17 cellular contexts compared by ENCODE assay signal in the genomic region with DNA sequence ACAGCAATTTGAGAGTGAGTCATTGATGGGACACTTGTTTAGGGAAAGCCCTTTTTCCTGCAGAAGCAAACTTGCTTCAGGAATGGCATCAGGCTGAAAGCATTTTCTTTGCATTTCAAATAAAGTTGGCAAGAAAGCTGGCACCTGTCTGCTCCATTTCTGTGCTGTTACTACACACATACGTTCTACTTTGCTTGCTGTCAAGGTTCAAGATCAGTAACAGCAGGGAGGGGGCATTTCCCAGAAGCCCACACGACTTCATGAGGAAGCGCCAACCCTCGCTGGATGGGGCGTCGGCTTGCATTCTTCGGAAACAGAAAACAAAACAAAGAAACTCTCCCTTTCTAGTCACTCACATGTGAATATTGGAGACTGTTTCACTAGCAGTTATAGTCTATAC. TPM values are rescaled to one million over a fixed set of nuclear protein-coding genes. Genes with fewer than 3 reads are reported as not detected.
DNase-seq lines count a peak whose midpoint lies in the region; ATAC-seq, FAIRE-seq and TF ChIP-seq lines count a peak whose summit lies in the region.
"Had no signal": no experiment of that assay in that cellular context is flagged by ENCODE, and none has a peak within 500 bp of the region (broad histone marks: within the 10 kb centered on the region; RNA-seq: fewer than 3 reads in every experiment).

No MANE protein-coding gene starts in this region.

- H3K27me3 Mint-ChIP-seq in activated CD4-positive, alpha-beta T cell treated with anti-CD3 and anti-CD28 coated beads, Interleukin-2, amount 10 ng/mL, durations not matched to agents 24 days and 14 days: peaks cover 34% of the 10 kb centered on the region
- H3K27me3 Mint-ChIP-seq in brain: peaks cover 3% of the 10 kb centered on the region
- peaks cover 0 to 3% of the 10 kb centered on the region in 2 donors for H3K27me3 Mint-ChIP-seq in stimulated activated naive B cell treated with anti-CD40 and anti-IgM and Interleukin-4, amounts not matched to agents 10 μg/mL and 1 μg/mL and 100 μg/mL, for 72 hours

- CTCF ChIA-PET in HepG2 (lab: Yijun Ruan, JAX; ENCODE audit: low intra/inter-chr PET ratio, low total read pairs): no interaction called here

- POLR2A ChIA-PET in HepG2 (lab: Yijun Ruan, JAX): no interaction called here

- TF ChIP-seq CTCF in brain (conservative IDR thresholded peaks at IDR 0.05): no peak
- no peak for TF ChIP-seq CTCF in HepG2 (CRISPR knock-in tag; IDR thresholded peaks at IDR 0.05)

- H3K4me2 ChIP-seq in HepG2 (ENCODE audit: low read depth, low read length): peak overlapping the region; percentile 48

- H3K9me3 ChIP-seq in HepG2 (ENCODE audit: low read length): no peaks in the 10 kb centered on the region
- H3K9me3 ChIP-seq: adrenal gland had no signal

- H3K4me3 Mint-ChIP-seq in activated CD4-positive, alpha-beta T cell treated with anti-CD3 and anti-CD28 coated beads, Interleukin-2, amount 10 ng/mL, durations not matched to agents 24 days and 14 days: no peak overlapping the region
- H3K4me3 Mint-ChIP-seq in brain: no peak overlapping the region
- H3K4me3 Mint-ChIP-seq in stimulated activated naive B cell treated with anti-CD40 and anti-IgM and Interleukin-4, amounts not matched to agents 10 μg/mL and 1 μg/mL and 100 μg/mL, for 72 hours: no peak overlapping the region

- DNase-seq in activated CD4-positive, alpha-beta T cell treated with anti-CD3 and anti-CD28 coated beads, Interleukin-2, amount 10 ng/mL, durations not matched to agents 24 days and 14 days: peak; percentile 60
- DNase-seq in activated CD4-positive, alpha-beta T cell treated with anti-CD3 and anti-CD28 coated beads, Interleukin-2, amount 50 U/mL, for 1 hour: no peak
- DNase-seq in HepG2 (ENCODE audit: low spot score) (no peak), DMS114 treated with DMSO at 0.1 percent for 48 hours (lab: John Stamatoyannopoulos, UW; ENCODE audit: unreplicated experiment) (no peak), D341Med (ENCODE audit: low spot score) (no peak)
- DNase-seq in stimulated activated naive B cell treated with anti-CD40 and anti-IgM and Interleukin-4, amounts not matched to agents 10 μg/mL and 1 μg/mL and 100 μg/mL, for 72 hours: no peak
- DNase-seq: activated CD8-positive, alpha-beta memory T cell treated with anti-CD3 and anti-CD28 coated beads, Interleukin-2, amount 50 U/mL, for 4 hours; CD4-positive, alpha-beta memory T cell; cortex of kidney; EL; NCI-H1694 treated with DMSO at 0.1 percent for 48 hours; NCI-H524 treated with DMSO at 0.1 percent for 48 hours; PC-3 had no signal

- in situ Hi-C loops in HepG2 (cut with HindIII; ENCODE audit: extremely low pct_ligation_motif_present, low pct_unique_long_range_greater_than_20kb): no loop called here

- no peak for TF ChIP-seq RAD21 in HepG2 (CRISPR knock-in tag; IDR thresholded peaks at IDR 0.05)

- no peaks in the 10 kb centered on the region for H3K9me3 Mint-ChIP-seq in activated CD4-positive, alpha-beta T cell treated with anti-CD3 and anti-CD28 coated beads, Interleukin-2, amount 10 ng/mL, durations not matched to agents 24 days and 14 days
- H3K9me3 Mint-ChIP-seq in brain: peaks cover 0 to 3% (median 0%) of the 10 kb centered on the region in 5 experiments
- no peaks in the 10 kb centered on the region for H3K9me3 Mint-ChIP-seq in stimulated activated naive B cell treated with anti-CD40 and anti-IgM and Interleukin-4, amounts not matched to agents 10 μg/mL and 1 μg/mL and 100 μg/mL, for 72 hours
- H3K9me3 Mint-ChIP-seq: CD4-positive, alpha-beta memory T cell had no signal

- no TSS peak for BruUV-seq in HepG2 (replicated peaks; lab: Mats Ljungman, UMichigan)

- no peak for ATAC-seq in HepG2
- ATAC-seq in stimulated activated naive B cell treated with anti-CD40 and anti-IgM and Interleukin-4, amounts not matched to agents 10 μg/mL and 1 μg/mL and 100 μg/mL, for 72 hours (replicated peaks): no peak
- ATAC-seq in GM19463 (IDR thresholded peaks at IDR 0.05; ENCODE audit: unreplicated experiment): no peak
- ATAC-seq: PC-3 had no signal

- no peaks in the 10 kb centered on the region for H3K36me3 Mint-ChIP-seq in activated CD4-positive, alpha-beta T cell treated with anti-CD3 and anti-CD28 coated beads, Interleukin-2, amount 10 ng/mL, durations not matched to agents 24 days and 14 days (ENCODE audit: low read depth)
- peaks cover 17% of the 10 kb centered on the region for H3K36me3 Mint-ChIP-seq in brain
- H3K36me3 Mint-ChIP-seq in stimulated activated naive B cell treated with anti-CD40 and anti-IgM and Interleukin-4, amounts not matched to agents 10 μg/mL and 1 μg/mL and 100 μg/mL, for 72 hours: peaks cover 3 to 8% of the 10 kb centered on the region in 2 donors
- H3K36me3 Mint-ChIP-seq: CD4-positive, alpha-beta memory T cell had no signal

- H3K27ac Mint-ChIP-seq in activated CD4-positive, alpha-beta T cell treated with anti-CD3 and anti-CD28 coated beads, Interleukin-2, amount 10 ng/mL, durations not matched to agents 24 days and 14 days: no peak overlapping the region
- peak overlapping the region in 3 of 5 experiments; percentile 54 to 75 (median 65) for H3K27ac Mint-ChIP-seq in brain
- H3K27ac Mint-ChIP-seq in stimulated activated naive B cell treated with anti-CD40 and anti-IgM and Interleukin-4, amounts not matched to agents 10 μg/mL and 1 μg/mL and 100 μg/mL, for 72 hours: peak overlapping the region; percentile 56
- H3K27ac Mint-ChIP-seq: CD4-positive, alpha-beta memory T cell had no signal

- H4K20me1 ChIP-seq in HepG2 (ENCODE audit: insufficient read depth, low read length): no peaks in the 10 kb centered on the region

- no peak overlapping the region for H3K9ac ChIP-seq in HepG2 (ENCODE audit: insufficient read depth, low read depth, low read length)

- no peak overlapping the region for H3K27ac ChIP-seq in HepG2 (ENCODE audit: extremely low read length, insufficient read depth, low read length)

- no peaks in the 10 kb centered on the region for H3K4me1 ChIP-seq in HepG2 (ENCODE audit: insufficient read depth, low read length)
- H3K4me1 ChIP-seq: adrenal gland had no signal

- no peaks in the 10 kb centered on the region for H3K79me2 ChIP-seq in HepG2 (ENCODE audit: insufficient read depth, low read length)

- TF ChIP-seq EP300 in HepG2 (IDR thresholded peaks at IDR 0.05; ENCODE audit: low read depth in 2 of 2, low read length in 2 of 2) (no peak), HepG2 (CRISPR knock-in tag; IDR thresholded peaks at IDR 0.05; ENCODE audit: borderline replicate concordance) (no peak)

- peak overlapping the region; percentile 8 for H2AFZ ChIP-seq in HepG2 (ENCODE audit: low read length)

- no peak for TF ChIP-seq POLR2A in HepG2 (IDR thresholded peaks at IDR 0.05; ENCODE audit: insufficient read depth in 1 of 2, low read depth in 2 of 2, low read length in 2 of 2)

- 65% methylated on average over 7 of the region's 7 CpGs for WGBS in HepG2 (ENCODE audit: low lambda C conversion rate)

- H3K4me1 Mint-ChIP-seq in activated CD4-positive, alpha-beta T cell treated with anti-CD3 and anti-CD28 coated beads, Interleukin-2, amount 10 ng/mL, durations not matched to agents 24 days and 14 days: peaks cover 30% of the 10 kb centered on the region
- peaks cover 66% of the 10 kb centered on the region for H3K4me1 Mint-ChIP-seq in brain
- H3K4me1 Mint-ChIP-seq in stimulated activated naive B cell treated with anti-CD40 and anti-IgM and Interleukin-4, amounts not matched to agents 10 μg/mL and 1 μg/mL and 100 μg/mL, for 72 hours: peaks cover 34 to 61% of the 10 kb centered on the region in 2 donors

- H3K4me3 ChIP-seq in HepG2 (replicated peaks in 1 of 3; ENCODE audit: insufficient read depth in 1 of 3, low read depth in 2 of 3, low read length in 3 of 3): no peak overlapping the region
- H3K4me3 ChIP-seq: adrenal gland had no signal

- H3K36me3 ChIP-seq in HepG2 (replicated peaks in 1 of 2; ENCODE audit: control insufficient read depth in 1 of 2, insufficient read depth in 2 of 2, low read length in 2 of 2): no peaks in the 10 kb centered on the region
- H3K36me3 ChIP-seq: adrenal gland had no signal

- FAIRE-seq in HepG2 (lab: Jason Lieb, UNC): no peak
- FAIRE-seq: A204.1 had no signal

- intact Hi-C loops in activated CD4-positive, alpha-beta T cell treated with anti-CD3 and anti-CD28 coated beads, Interleukin-2, amount 10 ng/mL, durations not matched to agents 24 days and 14 days (cut with micrococcal nuclease): no loop called here
- intact Hi-C loops in HepG2 (cut with micrococcal nuclease; ENCODE audit: unreplicated experiment): no loop called here

- no peaks in the 10 kb centered on the region; a peak in 1 of 5 replicates for H3K27me3 ChIP-seq in HepG2 (ENCODE audit: control insufficient read depth in 1 of 2, insufficient read depth in 2 of 2, low read length in 2 of 2)
- H3K27me3 ChIP-seq: adrenal gland had no signal

TF ChIP-seq in HepG2, 621 proteins besides CTCF, POLR2A, EP300 and RAD21:
- TF ChIP-seq ZNF143 (CRISPR knock-in tag; IDR thresholded peaks at IDR 0.05) (peak; percentile 61; the same call in 1 of the 2 replicates), ZSCAN31 (CRISPR knock-in tag; IDR thresholded peaks at IDR 0.05; ENCODE audit: low read depth) (no peak)

RNA-seq across cellular contexts. Expression of a gene that starts 46.4 kb away (rescaled TPM):
- 1.0 and 1.1 TPM in 2 replicates for total RNA-seq in activated CD4-positive, alpha-beta T cell treated with anti-CD3 and anti-CD28 coated beads, Interleukin-2, amount 10 ng/mL, durations not matched to agents 24 days and 14 days
- polyA plus RNA-seq in brain (ENCODE audit: insufficient read depth, low read depth, low replicate concordance): 76.5 TPM
- 10.6 and 14.9 TPM in 2 replicates for total RNA-seq in HepG2 (2016; rRNA removed; fragmentation: Illumina TruSeq; extraction: Trizol)
- total RNA-seq in HepG2 (2016; cell fraction: cytosol; rRNA removed; fragmentation: Illumina TruSeq; extraction: Trizol; ENCODE audit: low read depth): 0.61 and 0.71 TPM in 2 replicates
- total RNA-seq in HepG2 (2016; cell fraction: insoluble cytoplasmic fraction; rRNA removed; fragmentation: Illumina TruSeq; extraction: Trizol): 10.5 and 13.6 TPM in 2 replicates
- total RNA-seq in HepG2 (2016; cell fraction: membrane; rRNA removed; fragmentation: Illumina TruSeq; extraction: Trizol): 2.3 and 2.4 TPM in 2 replicates
- total RNA-seq in HepG2 (2016; cell fraction: nucleus; rRNA removed; fragmentation: Illumina TruSeq; extraction: Trizol): 8.7 and 9.9 TPM in 2 replicates
- polyA plus RNA-seq in HepG2 (2011; rRNA removed): 19.0 and 22.6 TPM in 2 replicates
- 12.8 and 22.5 TPM in 2 replicates for polyA plus RNA-seq in HepG2 (2011; cell fraction: cytosol; rRNA removed)
- 19.6 and 24.6 TPM in 2 replicates for polyA plus RNA-seq in HepG2 (2011; cell fraction: nucleus; rRNA removed)
- 22.6 and 27.8 TPM in 2 replicates for polyA plus RNA-seq in HepG2 (2012)
- 0.62 and 0.64 TPM in 2 replicates for polyA plus RNA-seq in HepG2 (2016; cell fraction: cytosol; fragmentation: Illumina TruSeq; extraction: Trizol; ENCODE audit: low read depth)
- 9.6 and 10.2 TPM in 2 replicates for polyA plus RNA-seq in HepG2 (2016; cell fraction: insoluble cytoplasmic fraction; fragmentation: Illumina TruSeq; extraction: Trizol; ENCODE audit: low read depth)
- polyA plus RNA-seq in HepG2 (2016; cell fraction: membrane; fragmentation: Illumina TruSeq; extraction: Trizol; ENCODE audit: low read depth): 0.62 and 0.70 TPM in 2 replicates
- polyA plus RNA-seq in HepG2 (2016; cell fraction: nucleus; fragmentation: Illumina TruSeq; extraction: Trizol; ENCODE audit: insufficient read depth, low read depth): 11.6 and 13.0 TPM in 2 replicates
- polyA minus RNA-seq in HepG2 (2011; rRNA and poly(A)+ RNA removed; ENCODE audit: low replicate concordance): 2.0 and 6.0 TPM in 2 replicates
- 31.8 and 49.5 TPM in 2 replicates for polyA minus RNA-seq in HepG2 (2011; cell fraction: cytosol; rRNA and poly(A)+ RNA removed)
- polyA minus RNA-seq in HepG2 (2011; cell fraction: nucleus; rRNA and poly(A)+ RNA removed): 15.5 and 26.4 TPM in 2 replicates
- polyA plus RNA-seq: CD4-positive, alpha-beta memory T cell had no signal
